ENCODE assay signal across 11 cellular contexts in genomic region chr16:89374393-89374948, GRCh38.
DNase-seq lines count a peak whose midpoint lies in the region; ATAC-seq and TF ChIP-seq lines count a peak whose summit lies in the region.
"Had no signal": no experiment of that assay in that cellular context is flagged by ENCODE, and none has a peak within 500 bp of the region (broad histone marks: within the 10 kb centered on the region; RNA-seq: fewer than 3 reads in every experiment).

No MANE protein-coding gene starts in this region.

- H3K27me3 ChIP-seq in OCI-LY3 (ENCODE audit: low read depth, low read length): no peaks in the 10 kb centered on the region

- no peak for ATAC-seq in GM21737 (IDR thresholded peaks at IDR 0.05; ENCODE audit: unreplicated experiment)

- no peak overlapping the region for H3K9ac ChIP-seq in OCI-LY3 (ENCODE audit: low read length)

- peaks cover 45% of the 10 kb centered on the region for H3K36me3 ChIP-seq in OCI-LY3 (replicated peaks; ENCODE audit: low read depth, low read length)

- H2AFZ ChIP-seq in OCI-LY3 (ENCODE audit: low read depth, low read length): no peak overlapping the region

- peaks cover 43% of the 10 kb centered on the region for H3K4me1 Mint-ChIP-seq in Calu3 (ENCODE audit: low read depth, unreplicated experiment)

- H3K27ac Mint-ChIP-seq in Calu3 (ENCODE audit: unreplicated experiment): no peak overlapping the region

- H3K79me2 ChIP-seq in OCI-LY3 (ENCODE audit: low read length): peaks cover 100% of the 10 kb centered on the region

- TF ChIP-seq CTCF in OCI-LY3 (IDR thresholded peaks at IDR 0.05; ENCODE audit: low read depth, low read length) (no peak), Calu3 (IDR thresholded peaks at IDR 0.05; ENCODE audit: unreplicated experiment) (no peak)

- H3K4me3 Mint-ChIP-seq in Calu3 (ENCODE audit: low read depth, unreplicated experiment): no peak overlapping the region

- H3K9me3 ChIP-seq in OCI-LY3 (ENCODE audit: insufficient read depth, low read length): no peaks in the 10 kb centered on the region

- H3K9me3 Mint-ChIP-seq in Calu3 (ENCODE audit: low read depth, unreplicated experiment): peaks cover 8% of the 10 kb centered on the region

- peak overlapping the region; percentile 37 for H3K4me2 ChIP-seq in OCI-LY3 (ENCODE audit: low read length)

- H3K4me1 ChIP-seq in OCI-LY3 (ENCODE audit: low read length): peaks cover 9% of the 10 kb centered on the region

- H4K20me1 ChIP-seq in OCI-LY3 (ENCODE audit: insufficient read depth, low read length): peaks cover 99% of the 10 kb centered on the region

- H3K27ac ChIP-seq in OCI-LY3 (ENCODE audit: low read length): no peak overlapping the region

- peak overlapping the region; percentile 10; the same call in 1 of the 2 replicates for H3K4me3 ChIP-seq in OCI-LY3 (ENCODE audit: low read length)

- peaks cover 66% of the 10 kb centered on the region for H3K36me3 Mint-ChIP-seq in Calu3 (ENCODE audit: insufficient read depth, unreplicated experiment)

- H3K27me3 Mint-ChIP-seq in Calu3 (ENCODE audit: unreplicated experiment): no peaks in the 10 kb centered on the region

- CTCF ChIA-PET in Calu3 (lab: Charles Lee): interaction anchor here (0.6 kb wide), 1 partner anchor 44 kb away, joined by 3 read pairs; no protein-coding TSS in a partner anchor

- DNase-seq in ELR (ENCODE audit: low read depth) (peak; percentile 39), germinal center (ENCODE audit: low spot score) (peak; percentile 26), retina (peak; percentile 64), NCI-H146 treated with DMSO at 0.1 percent for 48 hours (lab: John Stamatoyannopoulos, UW; ENCODE audit: unreplicated experiment) (no peak), NCI-H1048 (lab: John Stamatoyannopoulos, UW) (no peak), Calu3 (no peak)
- DNase-seq: activated CD4-positive, alpha-beta T cell treated with anti-CD3 and anti-CD28 coated beads, Interleukin-2, amount 50 U/mL, for 1 hour; effector CD8-positive, alpha-beta T cell; NCI-H187 had no signal

- intact Hi-C loops in Calu3 (cut with micrococcal nuclease; ENCODE audit: unreplicated experiment): no loop called here

- no TSS peak for BruUV-seq in Calu3 (replicated peaks; lab: Mats Ljungman, UMichigan)

Comparison
In these comparisons a context has a peak if more than half of its experiments do, and no peak if none do; other contexts are left out.
1. DNase-seq: peak in ELR (single experiment), germinal center (single experiment) and retina (single experiment); none in NCI-H146 treated with DMSO at 0.1 percent for 48 hours (single experiment), NCI-H1048 (single experiment) and Calu3 (single experiment).